1 cellular context compared by ENCODE assay signal in the genomic region with DNA sequence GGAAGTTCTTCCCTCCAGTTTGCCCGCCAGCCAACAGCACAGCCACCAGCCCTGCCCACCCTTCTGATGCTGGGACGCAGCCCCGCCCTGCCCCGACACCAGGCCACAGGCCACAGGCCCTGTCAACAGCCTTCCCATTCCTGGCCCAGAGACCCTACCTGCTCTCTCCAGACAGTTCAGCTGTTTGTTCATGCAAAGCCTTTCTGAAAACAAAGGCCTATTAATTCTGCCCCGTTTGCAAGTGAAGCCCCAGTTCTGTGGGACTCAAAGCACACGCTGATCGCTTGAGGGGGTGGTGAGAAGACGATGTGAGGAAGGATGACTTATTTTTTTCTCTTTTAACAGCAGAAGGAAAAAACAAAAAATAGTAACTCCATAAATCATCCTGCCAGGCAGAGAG.
TF ChIP-seq lines count a peak whose summit lies in the region.

No MANE protein-coding gene starts in this region.

TF ChIP-seq in H1, 55 proteins besides CTCF, POLR2A, EP300 and RAD21:
- TF ChIP-seq SP2 (IDR thresholded peaks at IDR 0.05; ENCODE audit: low read length) (no peak), SP4 (IDR thresholded peaks at IDR 0.05; ENCODE audit: low read length) (no peak), EGR1 (IDR thresholded peaks at IDR 0.05; ENCODE audit: borderline replicate concordance, low read depth, low read length) (no peak), CTBP2 (IDR thresholded peaks at IDR 0.05; ENCODE audit: borderline replicate concordance, insufficient read depth, insufficient read length, low read length) (no peak), GABPA (IDR thresholded peaks at IDR 0.05; ENCODE audit: borderline replicate concordance, insufficient read depth, low read length) (no peak)
